17 cellular contexts compared by ENCODE assay signal in the genomic region with DNA sequence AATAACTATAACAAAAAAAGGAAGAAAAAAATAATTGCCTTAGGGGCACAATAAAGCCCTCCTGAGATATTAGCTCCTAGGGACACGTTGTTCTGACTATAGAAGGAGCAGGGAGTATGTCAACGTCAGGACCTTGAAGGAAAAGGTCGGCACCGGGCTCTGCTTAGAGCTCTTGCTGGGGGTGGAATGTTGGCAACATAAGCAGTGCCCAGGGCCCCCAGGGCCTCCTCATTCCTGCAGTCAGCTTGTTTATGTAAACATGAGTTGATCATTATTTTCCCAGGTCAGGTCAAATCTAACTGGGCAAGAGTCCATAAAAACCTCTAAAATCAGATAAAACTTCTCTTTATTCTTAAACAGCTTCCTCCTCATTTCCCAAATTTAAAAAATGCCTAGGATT. TPM values are rescaled to one million over a fixed set of nuclear protein-coding genes. Genes with fewer than 3 reads are reported as not detected.
DNase-seq lines count a peak whose midpoint lies in the region; ATAC-seq and TF ChIP-seq lines count a peak whose summit lies in the region.
"Had no signal": no experiment of that assay in that cellular context is flagged by ENCODE, and none has a peak within 500 bp of the region (broad histone marks: within the 10 kb centered on the region; RNA-seq: fewer than 3 reads in every experiment).

No MANE protein-coding gene starts in this region.

- DNase-seq in H7: peak; percentile 28
- no peak for DNase-seq in chondrocyte (ENCODE audit: low spot score)
- DNase-seq in kidney tubule cell (ENCODE audit: low spot score): peak; percentile 36
- DNase-seq in smooth muscle cell (lab: John Stamatoyannopoulos, UW; ENCODE audit: unreplicated experiment): no peak
- DNase-seq in head of caudate nucleus: no peak
- no peak for DNase-seq in activated CD8-positive, alpha-beta T cell treated with anti-CD3 and anti-CD28 coated beads, Interleukin-2, amount 10 ng/mL, durations not matched to agents 7 days and 5 days
- no peak for DNase-seq in glutamatergic neuron
- no peak for DNase-seq in ecto neural progenitor cell (ENCODE audit: low spot score)
- DNase-seq: activated naive CD8-positive, alpha-beta T cell treated with anti-CD3 and anti-CD28 coated beads for 36 hours; DMS 273 treated with DMSO at 0.1 percent for 48 hours; dorsolateral prefrontal cortex; NCI-H1694 treated with DMSO at 0.1 percent for 48 hours; stimulated activated CD4-positive, alpha-beta T cell treated with anti-CD3 and anti-CD28 coated beads, Interleukin-2, amount 100 ng/mL, for 24 hours; T-cell had no signal

- H3K9me3 Mint-ChIP-seq in chondrocyte (ENCODE audit: low read depth) (no peaks in the 10 kb centered on the region), glutamatergic neuron (ENCODE audit: unreplicated experiment) (peaks cover 3% of the 10 kb centered on the region)
- no peaks in the 10 kb centered on the region for H3K9me3 Mint-ChIP-seq in activated CD8-positive, alpha-beta T cell treated with anti-CD3 and anti-CD28 coated beads, Interleukin-2, amount 10 ng/mL, durations not matched to agents 7 days and 5 days (ENCODE audit: insufficient read depth)
- H3K9me3 Mint-ChIP-seq: activated naive CD8-positive, alpha-beta T cell treated with anti-CD3 and anti-CD28 coated beads for 36 hours; stimulated activated naive CD8-positive, alpha-beta T cell treated with anti-CD3 and anti-CD28 coated beads, Interleukin-15, Interleukin-2, amounts not matched to agents 100 ng/mL and 50 ng/mL, for 24 hours; T-cell had no signal

- H3K27ac Mint-ChIP-seq in chondrocyte (ENCODE audit: unreplicated experiment) (peak overlapping the region; percentile 68), glutamatergic neuron (ENCODE audit: unreplicated experiment) (no peak overlapping the region)
- H3K27ac Mint-ChIP-seq in activated CD8-positive, alpha-beta T cell treated with anti-CD3 and anti-CD28 coated beads, Interleukin-2, amount 10 ng/mL, durations not matched to agents 7 days and 5 days: no peak overlapping the region
- H3K27ac Mint-ChIP-seq: activated naive CD8-positive, alpha-beta T cell treated with anti-CD3 and anti-CD28 coated beads for 36 hours; stimulated activated naive CD8-positive, alpha-beta T cell treated with anti-CD3 and anti-CD28 coated beads, Interleukin-15, Interleukin-2, amounts not matched to agents 100 ng/mL and 50 ng/mL, for 24 hours had no signal

- peaks cover 32% of the 10 kb centered on the region for H3K4me1 Mint-ChIP-seq in chondrocyte (ENCODE audit: low read depth)
- H3K4me1 Mint-ChIP-seq in activated CD8-positive, alpha-beta T cell treated with anti-CD3 and anti-CD28 coated beads, Interleukin-2, amount 10 ng/mL, durations not matched to agents 7 days and 5 days (ENCODE audit: low read depth): peaks cover 15% of the 10 kb centered on the region
- H3K4me1 Mint-ChIP-seq in glutamatergic neuron (ENCODE audit: low read depth, unreplicated experiment): peaks cover 32% of the 10 kb centered on the region

- H3K79me2 ChIP-seq in smooth muscle cell (ENCODE audit: low read depth): no peaks in the 10 kb centered on the region

- no peak overlapping the region for H3K4me2 ChIP-seq in smooth muscle cell

- ATAC-seq in activated CD8-positive, alpha-beta T cell treated with anti-CD3 and anti-CD28 coated beads, Interleukin-2, amount 10 ng/mL, durations not matched to agents 7 days and 5 days: no peak
- ATAC-seq: K562, T-cell had no signal

- H3K9ac ChIP-seq in smooth muscle cell (ENCODE audit: low read depth): no peak overlapping the region

- H3K36me3 ChIP-seq in H7 (replicated peaks; ENCODE audit: control insufficient read depth, insufficient read depth, low read length) (peaks cover 1% of the 10 kb centered on the region; the same call in 1 of the 2 replicates), smooth muscle cell (ENCODE audit: low read depth) (no peaks in the 10 kb centered on the region)

- H3K4me3 ChIP-seq in H7 (ENCODE audit: insufficient read depth, low read depth, low read length): no peak overlapping the region
- H3K4me3 ChIP-seq in smooth muscle cell: no peak overlapping the region
- H3K4me3 ChIP-seq: dorsolateral prefrontal cortex, HAP-1, K562 had no signal

- H3K36me3 Mint-ChIP-seq in chondrocyte (ENCODE audit: low read depth) (peaks cover 11% of the 10 kb centered on the region), glutamatergic neuron (ENCODE audit: unreplicated experiment) (peaks cover 4% of the 10 kb centered on the region)
- peaks cover 23% of the 10 kb centered on the region for H3K36me3 Mint-ChIP-seq in activated CD8-positive, alpha-beta T cell treated with anti-CD3 and anti-CD28 coated beads, Interleukin-2, amount 10 ng/mL, durations not matched to agents 7 days and 5 days (ENCODE audit: low read depth)

- no peak for TF ChIP-seq CTCF in chondrocyte (IDR thresholded peaks at IDR 0.05)
- no peak for TF ChIP-seq CTCF in smooth muscle cell (IDR thresholded peaks at IDR 0.05; ENCODE audit: borderline replicate concordance, insufficient read depth, poor library complexity, severe bottlenecking)
- no peak for TF ChIP-seq CTCF in glutamatergic neuron (IDR thresholded peaks at IDR 0.05; ENCODE audit: partially characterized antibody, unreplicated experiment)

- H3K27ac ChIP-seq in smooth muscle cell (ENCODE audit: low read depth): peak overlapping the region; percentile 7

- CTCF ChIA-PET in activated CD8-positive, alpha-beta T cell treated with anti-CD3 and anti-CD28 coated beads, Interleukin-2, amount 10 ng/mL, durations not matched to agents 7 days and 5 days (lab: Charles Lee): interaction anchor here (1.2 to 1.7 kb wide), 2 partner anchors 11 to 14 kb away, joined by 3 to 9 read pairs; no protein-coding TSS in a partner anchor

- no peaks in the 10 kb centered on the region for H3K9me3 ChIP-seq in smooth muscle cell (replicated peaks; ENCODE audit: low read depth)
- H3K9me3 ChIP-seq: HAP-1 had no signal

- H3K27me3 Mint-ChIP-seq in chondrocyte (ENCODE audit: low read depth) (no peaks in the 10 kb centered on the region), glutamatergic neuron (ENCODE audit: unreplicated experiment) (peaks cover 2% of the 10 kb centered on the region)
- H3K27me3 Mint-ChIP-seq in activated CD8-positive, alpha-beta T cell treated with anti-CD3 and anti-CD28 coated beads, Interleukin-2, amount 10 ng/mL, durations not matched to agents 7 days and 5 days (ENCODE audit: low read depth): no peaks in the 10 kb centered on the region
- H3K27me3 Mint-ChIP-seq: activated naive CD8-positive, alpha-beta T cell treated with anti-CD3 and anti-CD28 coated beads for 36 hours; stimulated activated naive CD8-positive, alpha-beta T cell treated with anti-CD3 and anti-CD28 coated beads, Interleukin-15, Interleukin-2, amounts not matched to agents 100 ng/mL and 50 ng/mL, for 24 hours; T-cell had no signal

- POLR2A ChIA-PET in activated CD8-positive, alpha-beta T cell treated with anti-CD3 and anti-CD28 coated beads, Interleukin-2, amount 10 ng/mL, durations not matched to agents 7 days and 5 days (lab: Charles Lee): no interaction called here

- WGBS in smooth muscle cell (ENCODE audit: low lambda C conversion rate): 80% methylated on average over 4 of the region's 4 CpGs

- peaks cover 16% of the 10 kb centered on the region for H4K20me1 ChIP-seq in smooth muscle cell (ENCODE audit: low read depth)

- intact Hi-C loops in head of caudate nucleus (cut with DNase I): no loop called here

- no peak overlapping the region for H2AFZ ChIP-seq in smooth muscle cell (ENCODE audit: low read depth)

- H3K4me3 Mint-ChIP-seq in chondrocyte (ENCODE audit: unreplicated experiment): no peak overlapping the region
- no peak overlapping the region for H3K4me3 Mint-ChIP-seq in activated CD8-positive, alpha-beta T cell treated with anti-CD3 and anti-CD28 coated beads, Interleukin-2, amount 10 ng/mL, durations not matched to agents 7 days and 5 days
- no peak overlapping the region for H3K4me3 Mint-ChIP-seq in glutamatergic neuron (ENCODE audit: unreplicated experiment)
- H3K4me3 Mint-ChIP-seq: activated naive CD8-positive, alpha-beta T cell treated with anti-CD3 and anti-CD28 coated beads for 36 hours; stimulated activated naive CD8-positive, alpha-beta T cell treated with anti-CD3 and anti-CD28 coated beads, Interleukin-15, Interleukin-2, amounts not matched to agents 100 ng/mL and 50 ng/mL, for 24 hours; T-cell had no signal

- no peaks in the 10 kb centered on the region for H3K4me1 ChIP-seq in smooth muscle cell (ENCODE audit: low read depth)
- H3K4me1 ChIP-seq: HAP-1 had no signal

- H3K27me3 ChIP-seq in H7 (ENCODE audit: control insufficient read depth, insufficient read depth, low read length) (no peaks in the 10 kb centered on the region), smooth muscle cell (ENCODE audit: low read depth) (no peaks in the 10 kb centered on the region)
- H3K27me3 ChIP-seq: dorsolateral prefrontal cortex had no signal

- no peaks in the 10 kb centered on the region for H3F3A ChIP-seq in smooth muscle cell (ENCODE audit: low read depth)

RNA-seq across cellular contexts. Expression of a gene that starts 54.5 kb away (rescaled TPM):
- 83.1 and 91.1 TPM in 2 replicates for total RNA-seq in H7 (2014; rRNA removed; shearing (Covaris generic))
- total RNA-seq in chondrocyte: 95.4 to 104 TPM (median 99.0 TPM) in 3 replicates
- 60.6 and 76.6 TPM in 2 replicates for total RNA-seq in smooth muscle cell
- polyA plus RNA-seq in smooth muscle cell: 45.2 and 49.1 TPM in 2 replicates
- 10 to 100 TPM; 39.0 to 47.5 TPM for total RNA-seq in activated CD8-positive, alpha-beta T cell treated with anti-CD3 and anti-CD28 coated beads, Interleukin-2, amount 10 ng/mL, durations not matched to agents 7 days and 5 days
- total RNA-seq in glutamatergic neuron (ENCODE audit: unreplicated experiment): 69.9 TPM

Comparison
In these comparisons a context has a peak if more than half of its experiments do, and no peak if none do; other contexts are left out.
1. DNase-seq: peak in H7 (single experiment) and kidney tubule cell (single experiment); none in chondrocyte (single experiment), smooth muscle cell (single experiment), head of caudate nucleus (0 of 42), activated CD8-positive, alpha-beta T cell treated with anti-CD3 and anti-CD28 coated beads, Interleukin-2, amount 10 ng/mL, durations not matched to agents 7 days and 5 days (single experiment), glutamatergic neuron (single experiment) and ecto neural progenitor cell (single experiment).